ENCODE assay signal across 27 cellular contexts in genomic region chr2:216888086-216888485, GRCh38. TPM values are rescaled to one million over a fixed set of nuclear protein-coding genes. Genes with fewer than 3 reads are reported as not detected.
"Had no signal": no experiment of that assay in that cellular context is flagged by ENCODE, and none has a peak within 500 bp of the region (broad histone marks: within the 10 kb centered on the region; RNA-seq: fewer than 3 reads in every experiment).

No MANE protein-coding gene starts in this region.

- H3K9me3 Mint-ChIP-seq: activated naive CD8-positive, alpha-beta T cell treated with anti-CD3 and anti-CD28 coated beads, Interleukin-2, amount 10 ng/mL, durations not matched to agents 7 days and 5 days had no signal

- H3K4me3 Mint-ChIP-seq: activated CD4-positive, alpha-beta T cell treated with anti-CD3 and anti-CD28 coated beads for 36 hours; activated CD8-positive, alpha-beta T cell treated with anti-CD3 and anti-CD28 coated beads, Interleukin-2, amount 10 ng/mL, durations not matched to agents 7 days and 5 days; activated naive CD8-positive, alpha-beta T cell treated with anti-CD3 and anti-CD28 coated beads, Interleukin-2, amount 10 ng/mL, durations not matched to agents 7 days and 5 days had no signal

- H3K36me3 ChIP-seq: adrenal gland, Peyer's patch, SJCRH30 had no signal

- H3K9me3 ChIP-seq: adrenal gland, Peyer's patch, SJCRH30, SK-N-SH had no signal

- H3K27me3 ChIP-seq: adrenal gland, Peyer's patch, SJCRH30 had no signal

- H3K4me1 Mint-ChIP-seq: activated CD4-positive, alpha-beta T cell treated with anti-CD3 and anti-CD28 coated beads for 36 hours had no signal

- ATAC-seq: activated CD4-positive, alpha-beta T cell treated with anti-CD3 and anti-CD28 coated beads for 36 hours; activated CD8-positive, alpha-beta T cell treated with anti-CD3 and anti-CD28 coated beads, Interleukin-2, amount 10 ng/mL, durations not matched to agents 7 days and 5 days had no signal

- H3K27ac Mint-ChIP-seq: activated CD4-positive, alpha-beta T cell treated with anti-CD3 and anti-CD28 coated beads for 36 hours; activated CD8-positive, alpha-beta T cell treated with anti-CD3 and anti-CD28 coated beads, Interleukin-2, amount 10 ng/mL, durations not matched to agents 7 days and 5 days; activated naive CD8-positive, alpha-beta T cell treated with anti-CD3 and anti-CD28 coated beads, Interleukin-2, amount 10 ng/mL, durations not matched to agents 7 days and 5 days had no signal

- H3K4me2 ChIP-seq: KMS-11, SK-N-SH had no signal

- H3K4me3 ChIP-seq: adrenal gland, Peyer's patch, SJCRH30 had no signal

- H3K9ac ChIP-seq: KMS-11, SK-N-SH had no signal

- H3K27ac ChIP-seq: adrenal gland, KMS-11, Peyer's patch, RWPE1, SJCRH30, VCaP had no signal

- DNase-seq: activated CD4-positive, alpha-beta T cell treated with anti-CD3 and anti-CD28 coated beads for 36 hours; activated CD4-positive, alpha-beta T cell treated with anti-CD3 and anti-CD28 coated beads, Interleukin-2, amount 50 U/mL, for 4 hours; activated CD8-positive, alpha-beta memory T cell treated with anti-CD3 and anti-CD28 coated beads, Interleukin-2, amount 50 U/mL, for 48 hours; activated CD8-positive, alpha-beta T cell treated with anti-CD3 and anti-CD28 coated beads, Interleukin-2, amount 10 ng/mL, durations not matched to agents 7 days and 5 days; activated naive CD4-positive, alpha-beta T cell treated with anti-CD3 and anti-CD28 coated beads, Interleukin-2, amount 50 U/mL, for 16 hours; activated naive CD8-positive, alpha-beta T cell treated with anti-CD3 and anti-CD28 coated beads, Interleukin-2, amount 10 ng/mL, durations not matched to agents 7 days and 5 days; activated T-cell treated with anti-CD3 and anti-CD28 coated beads, Interleukin-2, amount 50 U/mL, for 1 hour; adrenal gland; anterior cingulate cortex; caudate nucleus; NCI-H1092; NCI-H1417; NCI-H1930; NCI-H2171; NCI-H2227 treated with DMSO at 0.1 percent for 48 hours; NCI-H446 treated with DMSO at 0.1 percent for 48 hours; NCI-H82; Peyer's patch; Right ventricle myocardium superior; SJCRH30; SK-N-SH; T-helper 1 cell had no signal

- H3K4me1 ChIP-seq: adrenal gland, Peyer's patch had no signal

RNA-seq across cellular contexts. Expression of gene TNP1, which starts 28.2 kb away (rescaled TPM):
- total RNA-seq: activated CD4-positive, alpha-beta T cell treated with anti-CD3 and anti-CD28 coated beads for 36 hours; activated CD8-positive, alpha-beta T cell treated with anti-CD3 and anti-CD28 coated beads, Interleukin-2, amount 10 ng/mL, durations not matched to agents 7 days and 5 days; activated naive CD8-positive, alpha-beta T cell treated with anti-CD3 and anti-CD28 coated beads, Interleukin-2, amount 10 ng/mL, durations not matched to agents 7 days and 5 days; adrenal gland; MCF 10A; Peyer's patch; Right ventricle myocardium superior; SJCRH30; T-helper 2 cell treated with Interferon-gamma antibody and Interleukin-4, amounts not matched to agents 100 ng/mL and 5 ng/mL, for 36 hours had no signal
- polyA plus RNA-seq: adrenal gland, SK-N-SH had no signal
